Comparison of ENCODE assay signal across 32 cellular contexts in the genomic region with DNA sequence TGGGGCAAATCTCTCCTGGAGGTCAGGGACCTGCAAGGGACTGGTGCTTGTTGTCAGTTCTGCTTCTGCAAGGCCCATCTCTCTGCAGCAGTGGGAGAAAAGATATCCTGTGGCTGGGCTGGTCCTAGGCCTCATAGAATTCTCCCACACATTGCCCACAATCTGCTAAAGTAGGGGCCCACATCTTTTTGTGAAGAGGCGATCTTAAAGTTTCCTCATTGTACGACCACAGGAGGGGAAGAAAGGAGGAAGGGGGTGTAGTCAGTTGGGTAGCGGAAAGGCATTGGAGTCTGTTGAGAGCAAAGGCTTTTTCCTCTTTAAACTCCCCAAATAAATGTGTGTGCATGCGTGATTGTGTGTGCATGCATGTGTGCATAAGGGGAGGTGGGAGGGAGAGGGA.
"Had no signal": no experiment of that assay in that cellular context is flagged by ENCODE, and none has a peak within 500 bp of the region (broad histone marks: within the 10 kb centered on the region; RNA-seq: fewer than 3 reads in every experiment).

No MANE protein-coding gene starts in this region.

- H3K27ac ChIP-seq: brain microvascular endothelial cell, Peyer's patch, SJSA1, WERI-Rb-1 had no signal

- H3K27me3 ChIP-seq: brain microvascular endothelial cell, Peyer's patch, SJSA1 had no signal

- H3K4me2 ChIP-seq: SK-N-SH had no signal

- DNase-seq: activated CD4-positive, alpha-beta T cell treated with anti-CD3 and anti-CD28 coated beads for 1 hour; activated CD4-positive, alpha-beta T cell treated with anti-CD3 and anti-CD28 coated beads for 48 hours; activated CD4-positive, alpha-beta T cell treated with anti-CD3 and anti-CD28 coated beads, Interleukin-2, amount 50 U/mL, for 4 hours; activated CD4-positive, CD25-positive, alpha-beta regulatory T cell; activated CD8-positive, alpha-beta T cell treated with anti-CD3 and anti-CD28 coated beads for 36 hours; activated effector memory CD4-positive, alpha-beta T cell treated with anti-CD3 and anti-CD28 coated beads, Interleukin-2, amount 50 U/mL, for 16 hours; activated naive CD4-positive, alpha-beta T cell; activated naive CD4-positive, alpha-beta T cell treated with anti-CD3 and anti-CD28 coated beads, Interleukin-2, amount 50 U/mL, for 16 hours; activated naive CD8-positive, alpha-beta T cell treated with anti-CD3 and anti-CD28 coated beads for 36 hours; activated T-cell treated with anti-CD3 and anti-CD28 coated beads, Interleukin-2, amount 50 U/mL, for 1 hour; activated T-cell treated with anti-CD3 and anti-CD28 coated beads, Interleukin-2, amount 50 U/mL, for 72 hours; amniotic stem cell; aorta; brain microvascular endothelial cell; central memory CD4-positive, alpha-beta T cell; KG1; MM.1S; NCI-H1048; NCI-H1436; NCI-H1930; NCI-H526; NK-92 treated with Interleukin-12 subunit alpha and Interleukin-12 subunit beta, amount 100 ng/mL, for 24 hours; PC-3; Peyer's patch; RPMI8226; SK-N-SH; T-helper 1 cell; T-helper 2 cell; T-helper 9 cell; WERI-Rb-1 had no signal

- H3K4me1 ChIP-seq: Peyer's patch, SJSA1 had no signal

- H3K9ac ChIP-seq: SK-N-SH had no signal

- ATAC-seq: activated CD8-positive, alpha-beta T cell treated with anti-CD3 and anti-CD28 coated beads for 36 hours; activated T-cell treated with anti-CD3 and anti-CD28 coated beads, Interleukin-2, amount 50 U/mL, for 72 hours; activated T-helper 17 cell treated with anti-CD3 and anti-CD28 coated beads, Interleukin-2, amount 50 U/mL, for 72 hours had no signal

- H3K9me3 ChIP-seq: Peyer's patch, SJSA1, SK-N-SH had no signal

- H3K4me3 ChIP-seq: Peyer's patch, SJSA1 had no signal

- H3K36me3 ChIP-seq: brain microvascular endothelial cell, Peyer's patch, SJSA1, WERI-Rb-1 had no signal

- H3K9me2 ChIP-seq: SK-N-SH had no signal
